Comparison of ENCODE assay signal across 21 cellular contexts in the genomic region with DNA sequence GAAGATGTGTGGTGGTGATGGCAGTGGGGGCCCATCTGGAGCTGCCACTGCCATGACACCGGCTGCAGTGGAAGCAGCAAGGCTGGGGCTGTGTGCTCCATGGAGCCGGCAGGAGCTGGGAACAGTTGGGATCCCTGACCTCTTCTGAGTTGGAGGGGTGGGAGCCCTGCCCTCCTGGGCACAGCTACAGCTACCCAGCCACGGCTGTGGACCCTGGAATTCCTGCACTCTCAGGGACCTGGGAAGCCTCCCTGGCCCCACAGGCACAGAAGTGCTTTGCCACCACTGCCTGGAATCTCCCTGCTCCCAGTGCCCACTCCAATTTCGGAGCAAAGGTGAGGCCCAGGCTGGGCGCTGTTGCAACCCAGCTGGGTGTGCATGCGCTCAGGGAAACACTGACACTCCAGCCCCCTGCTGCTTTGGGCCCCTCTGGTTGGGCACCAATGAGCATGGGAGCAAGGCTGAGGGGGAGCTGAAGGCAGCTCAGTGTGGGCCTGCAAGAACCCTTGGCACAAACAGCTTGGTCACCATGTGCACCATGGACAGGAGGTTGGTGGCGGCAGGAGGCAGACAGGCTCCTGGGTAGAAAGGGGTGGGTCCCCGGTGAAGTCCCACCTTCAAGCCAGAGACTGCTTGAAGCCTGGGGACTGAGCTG.
"Had no signal": no experiment of that assay in that cellular context is flagged by ENCODE, and none has a peak within 500 bp of the region (broad histone marks: within the 10 kb centered on the region; RNA-seq: fewer than 3 reads in every experiment).

No MANE protein-coding gene starts in this region.

- ATAC-seq: esophagus mucosa, gastrocnemius medialis, left lobe of liver, natural killer cell had no signal

- H3K4me1 ChIP-seq: colonic mucosa, gastrocnemius medialis, parathyroid adenoma, prostate gland, right atrium auricular region, sigmoid colon, suprapubic skin, transverse colon had no signal

- H3K36me3 ChIP-seq: colonic mucosa, gastrocnemius medialis, neutrophil, prostate gland, right atrium auricular region, sigmoid colon, suprapubic skin, transverse colon had no signal

- H3K9ac ChIP-seq: parathyroid adenoma had no signal

- DNase-seq: colonic mucosa; effector CD8-positive, alpha-beta T cell; endodermal cell; foreskin fibroblast; gastrocnemius medialis; head of caudate nucleus; natural killer cell; sigmoid colon; stimulated activated CD4-positive, alpha-beta T cell treated with anti-CD3 and anti-CD28 coated beads, Interleukin-2, amount 100 ng/mL, for 24 hours; stimulated activated CD4-positive, alpha-beta T cell treated with anti-CD3 and anti-CD28 coated beads, Interleukin-4, amount 100 ng/mL, for 24 hours; transverse colon had no signal

- H3K4me3 ChIP-seq: colonic mucosa, gastrocnemius medialis, lung, prostate gland, right atrium auricular region, sigmoid colon, suprapubic skin, transverse colon had no signal

- H3K27ac ChIP-seq: colonic mucosa, epithelial cell of prostate, gastrocnemius medialis, neutrophil, parathyroid adenoma, prostate gland, right atrium auricular region, sigmoid colon, suprapubic skin, transverse colon had no signal

- H3K9me3 ChIP-seq: colonic mucosa, gastrocnemius medialis, neutrophil, prostate gland, sigmoid colon, suprapubic skin, transverse colon had no signal

- FAIRE-seq: keratinocyte had no signal

- H2AFZ ChIP-seq: parathyroid adenoma had no signal

- H3K79me2 ChIP-seq: parathyroid adenoma had no signal

- H3K27me3 ChIP-seq: colonic mucosa, gastrocnemius medialis, neutrophil, right atrium auricular region, sigmoid colon, suprapubic skin, transverse colon had no signal
